Comparison of ENCODE assay signal across 16 cellular contexts in genomic region chr21:31382060-31382459, GRCh38. TPM values are rescaled to one million over a fixed set of nuclear protein-coding genes. Genes with fewer than 3 reads are reported as not detected.
DNase-seq lines count a peak whose midpoint lies in the region; ATAC-seq and TF ChIP-seq lines count a peak whose summit lies in the region.
"Had no signal": no experiment of that assay in that cellular context is flagged by ENCODE, and none has a peak within 500 bp of the region (broad histone marks: within the 10 kb centered on the region; RNA-seq: fewer than 3 reads in every experiment).

No MANE protein-coding gene starts in this region.

- H3K9me3 Mint-ChIP-seq in natural killer cell (no peaks in the 10 kb centered on the region), WTC11 (0 out of 2 replicates have a peak, but pooled peaks cover 2% of the 10 kb centered on the region)
- H3K9me3 Mint-ChIP-seq in natural killer cell treated with Interleukin-12 subunit alpha and Interleukin-12 subunit beta and Interleukin-15 and Interleukin-18, amount 100 ng/mL, for 72 hours = no peaks in the 10 kb centered on the region
- H3K9me3 Mint-ChIP-seq in naive thymus-derived CD4-positive, alpha-beta T cell = peaks cover 0 to 4% (median 0%) of the 10 kb centered on the region in 11 donors

- intact Hi-C loops in natural killer cell (cut with micrococcal nuclease) = no loop called here
- intact Hi-C loops in naive thymus-derived CD4-positive, alpha-beta T cell (cut with micrococcal nuclease) = no loop called here

- POLR2A ChIA-PET in WTC11 (lab: Charles Lee) = no interaction called here
- POLR2A ChIA-PET in naive thymus-derived CD4-positive, alpha-beta T cell (lab: Charles Lee) = no interaction called here

- H3K27ac Mint-ChIP-seq in natural killer cell (no peak overlapping the region), WTC11 (peak overlapping the region; percentile 28; the same call in 1 of the 2 replicates)
- H3K27ac Mint-ChIP-seq in natural killer cell treated with Interleukin-12 subunit alpha and Interleukin-12 subunit beta and Interleukin-15 and Interleukin-18, amount 100 ng/mL, for 72 hours = peak overlapping the region in 1 of 2 donors; percentile 1
- H3K27ac Mint-ChIP-seq in naive thymus-derived CD4-positive, alpha-beta T cell = peak overlapping the region in 1 of 9 donors; percentile 4
- H3K27ac Mint-ChIP-seq: CD8-positive, alpha-beta memory T cell; HFFc6 had no signal

- H3K27ac ChIP-seq in naive thymus-derived CD4-positive, alpha-beta T cell (ENCODE audit: low read depth, low read length) = no peak overlapping the region
- H3K27ac ChIP-seq: 22Rv1, BLaER1 had no signal

- no peaks in the 10 kb centered on the region for H3K27me3 ChIP-seq in naive thymus-derived CD4-positive, alpha-beta T cell (ENCODE audit: control insufficient read depth in 2 of 2, insufficient read depth in 2 of 2, low read length in 2 of 2)
- H3K27me3 ChIP-seq: BLaER1 had no signal

- no peaks in the 10 kb centered on the region for H3K36me3 ChIP-seq in naive thymus-derived CD4-positive, alpha-beta T cell (ENCODE audit: control insufficient read depth in 2 of 3, insufficient read depth in 3 of 3, low read length in 3 of 3)

- no peaks in the 10 kb centered on the region for H3K4me1 ChIP-seq in naive thymus-derived CD4-positive, alpha-beta T cell (ENCODE audit: control insufficient read depth in 2 of 2, insufficient read depth in 2 of 2, low read length in 2 of 2)
- H3K4me1 ChIP-seq: BLaER1 had no signal

- CTCF ChIA-PET in WTC11 (lab: Charles Lee) = no interaction called here
- CTCF ChIA-PET in naive thymus-derived CD4-positive, alpha-beta T cell (lab: Charles Lee) = no interaction called here

- ATAC-seq in natural killer cell (peak in 1 of 3 donors; percentile 32), WTC11 (no peak), HG03354 (IDR thresholded peaks at IDR 0.05; ENCODE audit: poor library complexity, severe bottlenecking, unreplicated experiment) (no peak)
- ATAC-seq in natural killer cell treated with Interleukin-12 subunit alpha and Interleukin-12 subunit beta and Interleukin-15 and Interleukin-18, amount 100 ng/mL, for 72 hours = no peak
- peak; percentile 55 for ATAC-seq in naive thymus-derived CD4-positive, alpha-beta T cell

- H3K4me3 Mint-ChIP-seq in natural killer cell (peak overlapping the region; percentile 1), WTC11 (no peak overlapping the region)
- H3K4me3 Mint-ChIP-seq in natural killer cell treated with Interleukin-12 subunit alpha and Interleukin-12 subunit beta and Interleukin-15 and Interleukin-18, amount 100 ng/mL, for 72 hours = no peak overlapping the region
- H3K4me3 Mint-ChIP-seq in naive thymus-derived CD4-positive, alpha-beta T cell = peak overlapping the region in 4 of 10 donors; percentile 1 to 46 (median 24)
- H3K4me3 Mint-ChIP-seq: CD8-positive, alpha-beta memory T cell; HFFc6 had no signal

- TF ChIP-seq CTCF in natural killer cell (IDR thresholded peaks at IDR 0.05) = no peak
- no peak for TF ChIP-seq CTCF in WTC11 (IDR thresholded peaks at IDR 0.05)

- DNase-seq in natural killer cell (no peak), WTC11 (ENCODE audit: low spot score) (no peak), GM19238 (ENCODE audit: insufficient read length, low spot score) (no peak), SIG-M5 treated with dmso at 0.1 percent for 504 hours (lab: John Stamatoyannopoulos, UW; ENCODE audit: unreplicated experiment) (no peak)
- no peak for DNase-seq in natural killer cell treated with Interleukin-12 subunit alpha and Interleukin-12 subunit beta and Interleukin-15 and Interleukin-18, amount 100 ng/mL, for 72 hours (ENCODE audit: low spot score)
- no peak for DNase-seq in naive thymus-derived CD4-positive, alpha-beta T cell
- DNase-seq: AML-193; CD8-positive, alpha-beta memory T cell; DMS53; GF-D8; HCEC 1CT; HFFc6; IMR-90 had no signal

- H3K36me3 Mint-ChIP-seq in natural killer cell (no peaks in the 10 kb centered on the region), WTC11 (no peaks in the 10 kb centered on the region)
- no peaks in the 10 kb centered on the region for H3K36me3 Mint-ChIP-seq in natural killer cell treated with Interleukin-12 subunit alpha and Interleukin-12 subunit beta and Interleukin-15 and Interleukin-18, amount 100 ng/mL, for 72 hours
- peaks cover 0 to 22% (median 5%) of the 10 kb centered on the region in 5 donors for H3K36me3 Mint-ChIP-seq in naive thymus-derived CD4-positive, alpha-beta T cell

- H3K27me3 Mint-ChIP-seq in natural killer cell (ENCODE audit: low read depth in 2 of 2) (no peaks in the 10 kb centered on the region), WTC11 (ENCODE audit: low read depth) (no peaks in the 10 kb centered on the region)
- peaks cover 0 to 14% of the 10 kb centered on the region in 2 donors for H3K27me3 Mint-ChIP-seq in natural killer cell treated with Interleukin-12 subunit alpha and Interleukin-12 subunit beta and Interleukin-15 and Interleukin-18, amount 100 ng/mL, for 72 hours
- peaks cover 0 to 13% (median 0%) of the 10 kb centered on the region in 5 donors for H3K27me3 Mint-ChIP-seq in naive thymus-derived CD4-positive, alpha-beta T cell

- H3K9me3 ChIP-seq in naive thymus-derived CD4-positive, alpha-beta T cell (ENCODE audit: control insufficient read depth in 2 of 3, low read length in 3 of 3) = no peaks in the 10 kb centered on the region
- H3K9me3 ChIP-seq: BLaER1 had no signal

- H3K4me1 Mint-ChIP-seq in natural killer cell (peaks cover 10 to 11% of the 10 kb centered on the region in 2 donors), WTC11 (peaks cover 17% of the 10 kb centered on the region)
- peaks cover 5 to 10% of the 10 kb centered on the region in 2 donors for H3K4me1 Mint-ChIP-seq in natural killer cell treated with Interleukin-12 subunit alpha and Interleukin-12 subunit beta and Interleukin-15 and Interleukin-18, amount 100 ng/mL, for 72 hours (ENCODE audit: low read depth in 2 of 2)
- H3K4me1 Mint-ChIP-seq in naive thymus-derived CD4-positive, alpha-beta T cell = peaks cover 0 to 19% (median 10%) of the 10 kb centered on the region in 7 donors
- H3K4me1 Mint-ChIP-seq: CD8-positive, alpha-beta memory T cell had no signal

- no peak overlapping the region for H3K4me3 ChIP-seq in naive thymus-derived CD4-positive, alpha-beta T cell (ENCODE audit: low read length)
- H3K4me3 ChIP-seq: BLaER1 had no signal

TF ChIP-seq in WTC11, 78 proteins besides CTCF, POLR2A, EP300 and RAD21 (continues in another document):
- no peak for TF ChIP-seq ATF6 (CRISPR knock-in tag; IDR thresholded peaks at IDR 0.05)
- no peak for TF ChIP-seq IRF2 (CRISPR knock-in tag; IDR thresholded peaks at IDR 0.05; ENCODE audit: borderline replicate concordance, low read depth)
- TF ChIP-seq, protein P1, sequence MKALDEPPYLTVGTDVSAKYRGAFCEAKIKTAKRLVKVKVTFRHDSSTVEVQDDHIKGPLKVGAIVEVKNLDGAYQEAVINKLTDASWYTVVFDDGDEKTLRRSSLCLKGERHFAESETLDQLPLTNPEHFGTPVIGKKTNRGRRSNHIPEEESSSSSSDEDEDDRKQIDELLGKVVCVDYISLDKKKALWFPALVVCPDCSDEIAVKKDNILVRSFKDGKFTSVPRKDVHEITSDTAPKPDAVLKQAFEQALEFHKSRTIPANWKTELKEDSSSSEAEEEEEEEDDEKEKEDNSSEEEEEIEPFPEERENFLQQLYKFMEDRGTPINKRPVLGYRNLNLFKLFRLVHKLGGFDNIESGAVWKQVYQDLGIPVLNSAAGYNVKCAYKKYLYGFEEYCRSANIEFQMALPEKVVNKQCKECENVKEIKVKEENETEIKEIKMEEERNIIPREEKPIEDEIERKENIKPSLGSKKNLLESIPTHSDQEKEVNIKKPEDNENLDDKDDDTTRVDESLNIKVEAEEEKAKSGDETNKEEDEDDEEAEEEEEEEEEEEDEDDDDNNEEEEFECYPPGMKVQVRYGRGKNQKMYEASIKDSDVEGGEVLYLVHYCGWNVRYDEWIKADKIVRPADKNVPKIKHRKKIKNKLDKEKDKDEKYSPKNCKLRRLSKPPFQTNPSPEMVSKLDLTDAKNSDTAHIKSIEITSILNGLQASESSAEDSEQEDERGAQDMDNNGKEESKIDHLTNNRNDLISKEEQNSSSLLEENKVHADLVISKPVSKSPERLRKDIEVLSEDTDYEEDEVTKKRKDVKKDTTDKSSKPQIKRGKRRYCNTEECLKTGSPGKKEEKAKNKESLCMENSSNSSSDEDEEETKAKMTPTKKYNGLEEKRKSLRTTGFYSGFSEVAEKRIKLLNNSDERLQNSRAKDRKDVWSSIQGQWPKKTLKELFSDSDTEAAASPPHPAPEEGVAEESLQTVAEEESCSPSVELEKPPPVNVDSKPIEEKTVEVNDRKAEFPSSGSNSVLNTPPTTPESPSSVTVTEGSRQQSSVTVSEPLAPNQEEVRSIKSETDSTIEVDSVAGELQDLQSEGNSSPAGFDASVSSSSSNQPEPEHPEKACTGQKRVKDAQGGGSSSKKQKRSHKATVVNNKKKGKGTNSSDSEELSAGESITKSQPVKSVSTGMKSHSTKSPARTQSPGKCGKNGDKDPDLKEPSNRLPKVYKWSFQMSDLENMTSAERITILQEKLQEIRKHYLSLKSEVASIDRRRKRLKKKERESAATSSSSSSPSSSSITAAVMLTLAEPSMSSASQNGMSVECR (CRISPR knock-in tag; IDR thresholded peaks at IDR 0.05; ENCODE audit: borderline replicate concordance) = no peak
- no peak for TF ChIP-seq ZNF138 (CRISPR knock-in tag; conservative IDR thresholded peaks at IDR 0.05)
- no peak for TF ChIP-seq ZNF121 (CRISPR knock-in tag; IDR thresholded peaks at IDR 0.05)

RNA-seq across cellular contexts. Expression of gene TIAM1, which starts 38.0 kb away (rescaled TPM):
- 10 to 100 TPM; 19.1 to 32.3 (median 19.4) TPM for total RNA-seq in natural killer cell
- total RNA-seq in natural killer cell treated with Interleukin-12 subunit alpha and Interleukin-12 subunit beta and Interleukin-15 and Interleukin-18, amount 100 ng/mL, for 72 hours = 100 to 1,000 TPM in 1 of 2 donors, 10 to 100 TPM in 1; 57.4 to 125 TPM
- total RNA-seq in WTC11 (2021) = 25.2 to 28.7 TPM (median 28.2 TPM) in 3 replicates
- 100 to 1,000 TPM in 1 of 5 experiments, 10 to 100 TPM in 4; 53.5 to 103 (median 83.8) TPM for total RNA-seq in naive thymus-derived CD4-positive, alpha-beta T cell
- polyA plus RNA-seq in naive thymus-derived CD4-positive, alpha-beta T cell = 10 to 100 TPM; 24.8 to 32.1 TPM
